Comparison of ENCODE assay signal across 19 cellular contexts in genomic region chr6:148265058-148265457, GRCh38.
"Had no signal": no experiment of that assay in that cellular context is flagged by ENCODE, and none has a peak within 500 bp of the region (broad histone marks: within the 10 kb centered on the region; RNA-seq: fewer than 3 reads in every experiment).

No MANE protein-coding gene starts in this region.

- DNase-seq: activated CD4-positive, alpha-beta T cell treated with anti-CD3 and anti-CD28 coated beads, Interleukin-2, amount 10 ng/mL, durations not matched to agents 7 days and 5 days; activated CD4-positive, CD25-positive, alpha-beta regulatory T cell; activated CD8-positive, alpha-beta memory T cell treated with anti-CD3 and anti-CD28 coated beads for 24 hours; effector memory CD4-positive, alpha-beta T cell; hippocampal formation; left cardiac atrium; nucleus accumbens; psoas muscle; sigmoid colon; stimulated activated CD4-positive, alpha-beta T cell treated with anti-CD3 and anti-CD28 coated beads, Interleukin-12 subunit alpha, Interleukin-12 subunit beta, amount 100 ng/mL, for 4 hours; stimulated activated CD4-positive, alpha-beta T cell treated with anti-CD3 and anti-CD28 coated beads, Interleukin-2, amount 100 ng/mL, for 48 hours; stimulated activated naive CD8-positive, alpha-beta T cell treated with anti-CD3 and anti-CD28 coated beads, Interleukin-15, Interleukin-2, amounts not matched to agents 100 U/mL and 50 U/mL, for 24 hours; T-helper 17 cell; testis; uterus had no signal

- H3K4me3 ChIP-seq: lung, psoas muscle, sigmoid colon, testis, uterus had no signal

- H3K9me3 ChIP-seq: psoas muscle, sigmoid colon, testis, uterus had no signal

- H3K36me3 Mint-ChIP-seq: activated naive CD4-positive, alpha-beta T cell treated with anti-CD3 and anti-CD28 coated beads, Interleukin-2, amount 50 U/mL, for 24 hours; natural killer cell treated with Interleukin-12 subunit alpha and Interleukin-12 subunit beta and Interleukin-15 and Interleukin-18, amount 100 ng/mL, for 72 hours had no signal

- H3K9me3 Mint-ChIP-seq: activated CD4-positive, alpha-beta T cell treated with anti-CD3 and anti-CD28 coated beads, Interleukin-2, amount 10 ng/mL, durations not matched to agents 7 days and 5 days; activated naive CD4-positive, alpha-beta T cell treated with anti-CD3 and anti-CD28 coated beads, Interleukin-2, amount 50 U/mL, for 24 hours; natural killer cell treated with Interleukin-12 subunit alpha and Interleukin-12 subunit beta and Interleukin-15 and Interleukin-18, amount 100 ng/mL, for 72 hours had no signal

- H3K4me1 ChIP-seq: psoas muscle, testis, uterus had no signal

- H3K4me1 Mint-ChIP-seq: activated CD4-positive, alpha-beta T cell treated with anti-CD3 and anti-CD28 coated beads, Interleukin-2, amount 10 ng/mL, durations not matched to agents 7 days and 5 days; activated naive CD4-positive, alpha-beta T cell treated with anti-CD3 and anti-CD28 coated beads, Interleukin-2, amount 50 U/mL, for 24 hours had no signal

- H3K4me3 Mint-ChIP-seq: activated CD4-positive, alpha-beta T cell treated with anti-CD3 and anti-CD28 coated beads, Interleukin-2, amount 10 ng/mL, durations not matched to agents 7 days and 5 days; activated naive CD4-positive, alpha-beta T cell treated with anti-CD3 and anti-CD28 coated beads, Interleukin-2, amount 50 U/mL, for 24 hours; natural killer cell treated with Interleukin-12 subunit alpha and Interleukin-12 subunit beta and Interleukin-15 and Interleukin-18, amount 100 ng/mL, for 72 hours; T-helper 17 cell had no signal

- H3K36me3 ChIP-seq: sigmoid colon, uterus had no signal

- H3K27ac Mint-ChIP-seq: activated CD4-positive, alpha-beta T cell treated with anti-CD3 and anti-CD28 coated beads, Interleukin-2, amount 10 ng/mL, durations not matched to agents 7 days and 5 days; activated naive CD4-positive, alpha-beta T cell treated with anti-CD3 and anti-CD28 coated beads, Interleukin-2, amount 50 U/mL, for 24 hours; natural killer cell treated with Interleukin-12 subunit alpha and Interleukin-12 subunit beta and Interleukin-15 and Interleukin-18, amount 100 ng/mL, for 72 hours had no signal

- ATAC-seq: left cardiac atrium; natural killer cell treated with Interleukin-12 subunit alpha and Interleukin-12 subunit beta and Interleukin-15 and Interleukin-18, amount 100 ng/mL, for 72 hours; psoas muscle; stimulated activated naive CD8-positive, alpha-beta T cell treated with anti-CD3 and anti-CD28 coated beads, Interleukin-15, Interleukin-2, amounts not matched to agents 100 U/mL and 50 U/mL, for 24 hours; T-helper 17 cell had no signal

- H3K27ac ChIP-seq: epithelial cell of prostate, psoas muscle, sigmoid colon, testis had no signal

- H3K27me3 ChIP-seq: sigmoid colon, testis, uterus had no signal
